ENCODE assay signal across 8 cellular contexts in the genomic region with DNA sequence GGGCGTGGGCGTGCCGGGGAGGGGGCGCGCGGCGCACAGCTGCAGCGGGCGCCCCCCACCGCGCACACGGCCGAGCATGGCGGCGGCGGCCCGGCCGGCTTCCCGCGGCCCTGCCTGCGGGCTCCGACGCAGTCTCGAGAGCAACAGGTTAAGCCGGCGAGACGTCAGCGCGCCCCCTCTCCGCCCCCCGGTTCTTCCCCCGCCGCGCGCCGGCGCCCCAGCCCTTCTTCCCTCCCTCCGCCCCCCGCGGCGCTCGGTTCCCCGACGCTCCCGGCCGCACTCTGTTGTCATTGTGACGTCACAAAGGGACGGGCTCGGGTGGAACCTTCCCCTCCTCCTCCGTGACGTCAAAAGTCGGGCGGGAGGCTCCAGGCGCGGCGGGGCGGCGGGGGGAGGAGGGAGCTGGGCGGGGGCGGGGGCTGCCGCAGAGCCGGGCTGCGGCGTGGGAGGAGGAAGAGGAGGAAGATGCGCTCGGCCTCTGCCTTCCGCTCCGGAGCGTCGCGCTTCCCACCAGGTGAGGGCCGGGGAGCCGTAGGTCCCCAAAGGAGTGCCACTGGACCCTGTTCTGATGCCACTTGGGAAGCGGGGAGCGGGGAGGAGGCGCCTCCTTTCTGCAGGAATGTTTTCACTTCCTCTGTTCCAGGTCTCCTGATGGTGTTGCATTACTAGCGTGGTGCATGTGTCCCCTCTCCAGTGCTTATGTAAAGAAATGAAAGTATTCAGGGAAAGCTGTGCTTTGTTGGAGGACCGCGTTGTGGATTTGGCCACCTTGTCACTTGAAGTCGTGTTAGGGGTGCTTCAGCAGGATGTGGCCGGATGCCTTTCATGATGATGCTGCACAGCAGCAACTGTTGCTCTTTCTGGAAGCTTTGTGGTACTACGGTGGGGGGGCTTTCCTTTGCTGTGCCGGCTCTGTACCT. TPM values are rescaled to one million over a fixed set of nuclear protein-coding genes. Genes with fewer than 3 reads are reported as not detected.
A peak's percentile ranks its signal among the peaks of the same experiment; 100 is the strongest.
DNase-seq lines count a peak whose midpoint lies in the region; ATAC-seq lines count a peak whose summit lies in the region.

No MANE protein-coding gene starts in this region.

- in situ Hi-C loops in Caki2 (cut with HindIII; ENCODE audit: low pct_unique_long_range_greater_than_20kb, low sequenced_read_pairs), result no loop called here

- H3K4me3 Mint-ChIP-seq in naive thymus-derived CD4-positive, alpha-beta T cell, result peak overlapping the region; percentile 88 to 100 (median 99)

- H3K27ac Mint-ChIP-seq in naive thymus-derived CD4-positive, alpha-beta T cell, result peak overlapping the region; percentile 98 to 100 (median 100)

- H3K9me3 ChIP-seq in naive thymus-derived CD4-positive, alpha-beta T cell (ENCODE audit: control insufficient read depth in 2 of 3, low read length in 3 of 3), result no peaks in the 10 kb centered on the region

- H3K4me3 ChIP-seq in naive thymus-derived CD4-positive, alpha-beta T cell (ENCODE audit: low read length), result peak overlapping the region; percentile 92

- CTCF ChIA-PET in naive thymus-derived CD4-positive, alpha-beta T cell (lab: Charles Lee), result interaction anchor here (0.6 to 0.9 kb wide), 2 partner anchors 78 to 113 kb away, joined by 4 read pairs; no protein-coding TSS in a partner anchor

- H3K27me3 ChIP-seq in naive thymus-derived CD4-positive, alpha-beta T cell (ENCODE audit: control insufficient read depth in 2 of 2, insufficient read depth in 2 of 2, low read length in 2 of 2), result no peaks in the 10 kb centered on the region

- peak overlapping the region; percentile 90 for H3K27ac ChIP-seq in naive thymus-derived CD4-positive, alpha-beta T cell (ENCODE audit: low read depth, low read length)

- H3K9me3 Mint-ChIP-seq in naive thymus-derived CD4-positive, alpha-beta T cell, result peaks cover 0 to 5% (median 0%) of the 10 kb centered on the region in 11 donors

- peaks cover 0 to 11% (median 0%) of the 10 kb centered on the region in 3 experiments for H3K36me3 ChIP-seq in naive thymus-derived CD4-positive, alpha-beta T cell (ENCODE audit: control insufficient read depth in 2 of 3, insufficient read depth in 3 of 3, low read length in 3 of 3)

- intact Hi-C loops in naive thymus-derived CD4-positive, alpha-beta T cell (cut with micrococcal nuclease), result loop anchor here (1.0 to 10.0 kb wide), 27 partner anchors 9 to 1536 kb away; partner anchors contain the start of genes ATXN1 (in 1 of the 2), CD83 (in 1 of the 2), DTNBP1 (in 1 of the 2) and MCUR1 (in 1 of the 2)

- peaks cover 44 to 70% (median 57%) of the 10 kb centered on the region in 7 donors for H3K4me1 Mint-ChIP-seq in naive thymus-derived CD4-positive, alpha-beta T cell

- ATAC-seq in GM21717 (IDR thresholded peaks at IDR 0.05; ENCODE audit: unreplicated experiment), result peak; percentile 34
- peak; percentile 74 for ATAC-seq in naive thymus-derived CD4-positive, alpha-beta T cell

- peaks cover 0 to 2% (median 0%) of the 10 kb centered on the region in 5 donors for H3K27me3 Mint-ChIP-seq in naive thymus-derived CD4-positive, alpha-beta T cell

- POLR2A ChIA-PET in naive thymus-derived CD4-positive, alpha-beta T cell (lab: Charles Lee), result interaction anchor here (0.6 to 1.4 kb wide), 9 partner anchors 11 to 972 kb away, joined by 3 to 6 read pairs (median 3); no protein-coding TSS in a partner anchor

- peaks cover 24 to 33% of the 10 kb centered on the region in 2 donors for H3K4me1 ChIP-seq in naive thymus-derived CD4-positive, alpha-beta T cell (ENCODE audit: control insufficient read depth in 2 of 2, insufficient read depth in 2 of 2, low read length in 2 of 2)

- peaks cover 0 to 12% (median 0%) of the 10 kb centered on the region in 5 donors for H3K36me3 Mint-ChIP-seq in naive thymus-derived CD4-positive, alpha-beta T cell

- DNase-seq in Caki2 (ENCODE audit: low read depth), result peak; percentile 92
- peak; percentile 72 to 79 for DNase-seq in Kasumi-1 (lab: John Stamatoyannopoulos, UW)
- peak; percentile 96 for DNase-seq in RPMI7951 (ENCODE audit: low read depth)
- peak; percentile 87 to 95 for DNase-seq in activated T-helper 1 cell treated with anti-CD3 and anti-CD28 coated beads, Interleukin-2, amount 50 U/mL, for 16 hours (ENCODE audit: low read depth in 1 of 2, low spot score in 1 of 2)
- DNase-seq in fibroblast of gingiva (ENCODE audit: low read depth), result peak; percentile 97
- peak; percentile 92 to 99 (median 97) for DNase-seq in naive thymus-derived CD4-positive, alpha-beta T cell
- peak; percentile 85 to 93 for DNase-seq in stimulated activated CD8-positive, alpha-beta memory T cell treated with anti-CD3 and anti-CD28 coated beads, Interleukin-7, amount 100 ng/mL, for 48 hours (ENCODE audit: extremely low read depth in 1 of 2, low read depth in 1 of 2)

RNA-seq across cellular contexts. Expression of gene JARID2, which starts 2.8 kb away (rescaled TPM):
- total RNA-seq in Caki2 (2014; rRNA removed; shearing (Covaris generic); ENCODE audit: low replicate concordance), result 4.8 and 4.9 TPM in 2 replicates
- 10.5 and 10.6 TPM in 2 replicates for total RNA-seq in RPMI7951 (2014; rRNA removed; shearing (Covaris generic))
- 10 to 100 TPM; 23.4 to 39.6 (median 29.9) TPM for total RNA-seq in naive thymus-derived CD4-positive, alpha-beta T cell
- 10 to 100 TPM in 1 of 2 donors, 1 to 10 TPM in 1; 6.9 to 13.9 TPM for polyA plus RNA-seq in naive thymus-derived CD4-positive, alpha-beta T cell

Comparison
In these comparisons a context has a peak if more than half of its experiments do, and no peak if none do; other contexts are left out.
1. Peak in every context shown above with its lines: DNase-seq, ATAC-seq, H3K4me3 ChIP-seq and H3K27ac ChIP-seq.